Comparison of ENCODE assay signal across 2 cellular contexts in genomic region chr2:216679658-216680024, GRCh38.
TF ChIP-seq lines count a peak whose summit lies in the region.

No MANE protein-coding gene starts in this region.

TF ChIP-seq in K562, 482 proteins besides CTCF, POLR2A, EP300 and RAD21:
- TF ChIP-seq ZNF766 (CRISPR knock-in tag; conservative IDR thresholded peaks at IDR 0.05) (no peak), ZNF280B (CRISPR knock-in tag; IDR thresholded peaks at IDR 0.05) (no peak), ZNF583 (CRISPR knock-in tag; IDR thresholded peaks at IDR 0.05) (no peak), MAFK (IDR thresholded peaks at IDR 0.05; ENCODE audit: low read length) (no peak), CBX3 (IDR thresholded peaks at IDR 0.05; ENCODE audit: borderline replicate concordance in 1 of 2, low read length in 2 of 2) (no peak), THRA (IDR thresholded peaks at IDR 0.05) (no peak), HMGN3 (IDR thresholded peaks at IDR 0.05; ENCODE audit: borderline replicate concordance, extremely low read depth, insufficient read length, low read depth, low read length) (no peak), CXXC5 (CRISPR knock-in tag; IDR thresholded peaks at IDR 0.05) (no peak), TEAD1 (CRISPR knock-in tag; IDR thresholded peaks at IDR 0.05) (no peak), MYNN (IDR thresholded peaks at IDR 0.05) (no peak), MYNN (CRISPR knock-in tag; IDR thresholded peaks at IDR 0.05) (no peak), ELF1 (tag; IDR thresholded peaks at IDR 0.05) (no peak), SP2 (IDR thresholded peaks at IDR 0.05; ENCODE audit: extremely low read depth, low read depth, low read length, poor library complexity, severe bottlenecking) (no peak), CBX2 (IDR thresholded peaks at IDR 0.05; ENCODE audit: insufficient read depth, low read length, poor library complexity, severe bottlenecking) (no peak), ZBTB8A (IDR thresholded peaks at IDR 0.05; ENCODE audit: partially characterized antibody) (no peak), NFE2L1 (tag; IDR thresholded peaks at IDR 0.05; ENCODE audit: borderline replicate concordance, low read depth) (no peak), ZEB2 (IDR thresholded peaks at IDR 0.05) (no peak)

TF ChIP-seq in GM12891, 5 proteins besides CTCF, POLR2A, EP300 and RAD21:
- TF ChIP-seq PAX5 (IDR thresholded peaks at IDR 0.05; ENCODE audit: insufficient read depth, low read length, severe bottlenecking) (no peak), TAF1 (IDR thresholded peaks at IDR 0.05; ENCODE audit: low read depth, low read length) (no peak), POU2F2 (IDR thresholded peaks at IDR 0.05; ENCODE audit: low read depth, low read length) (no peak), POLR2AphosphoS5 (IDR thresholded peaks at IDR 0.05; ENCODE audit: low read depth, low read length) (no peak), SPI1 (IDR thresholded peaks at IDR 0.05; ENCODE audit: low read depth, low read length) (no peak)
TF ChIP-seq in GM12891: peak in this region for 0.
